In the genomic region with DNA sequence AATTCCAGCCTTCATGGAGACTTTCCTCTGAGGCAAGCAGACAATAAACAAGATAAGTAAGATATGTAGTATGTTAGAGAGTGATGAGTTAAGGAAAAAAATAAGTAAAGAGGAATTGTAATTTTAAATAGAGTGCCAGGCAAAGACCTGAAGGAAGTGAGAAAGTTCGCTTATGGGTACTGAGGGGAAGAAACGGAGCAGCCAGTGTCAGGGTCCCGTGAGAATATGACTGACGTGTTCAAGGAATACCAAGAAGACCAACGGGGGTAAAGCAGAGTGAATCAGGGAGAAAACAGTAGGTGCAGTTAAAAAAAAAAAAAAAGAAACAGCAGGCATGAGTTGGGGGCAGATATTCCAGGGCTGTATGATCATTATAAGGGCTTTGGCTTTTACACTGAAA, we compare ENCODE assay signal across 1 cellular context.
TF ChIP-seq lines count a peak whose summit lies in the region.

No MANE protein-coding gene starts in this region.

TF ChIP-seq in SK-N-SH, 30 proteins besides CTCF, POLR2A, EP300 and RAD21 (continued from another document):
- TF ChIP-seq, protein P1, sequence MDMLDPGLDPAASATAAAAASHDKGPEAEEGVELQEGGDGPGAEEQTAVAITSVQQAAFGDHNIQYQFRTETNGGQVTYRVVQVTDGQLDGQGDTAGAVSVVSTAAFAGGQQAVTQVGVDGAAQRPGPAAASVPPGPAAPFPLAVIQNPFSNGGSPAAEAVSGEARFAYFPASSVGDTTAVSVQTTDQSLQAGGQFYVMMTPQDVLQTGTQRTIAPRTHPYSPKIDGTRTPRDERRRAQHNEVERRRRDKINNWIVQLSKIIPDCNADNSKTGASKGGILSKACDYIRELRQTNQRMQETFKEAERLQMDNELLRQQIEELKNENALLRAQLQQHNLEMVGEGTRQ (IDR thresholded peaks at IDR 0.05; ENCODE audit: borderline replicate concordance, low read depth, low read length): no peak
- TF ChIP-seq SIN3A (IDR thresholded peaks at IDR 0.05; ENCODE audit: borderline replicate concordance, low read depth, low read length): no peak
- TF ChIP-seq, protein P2, sequence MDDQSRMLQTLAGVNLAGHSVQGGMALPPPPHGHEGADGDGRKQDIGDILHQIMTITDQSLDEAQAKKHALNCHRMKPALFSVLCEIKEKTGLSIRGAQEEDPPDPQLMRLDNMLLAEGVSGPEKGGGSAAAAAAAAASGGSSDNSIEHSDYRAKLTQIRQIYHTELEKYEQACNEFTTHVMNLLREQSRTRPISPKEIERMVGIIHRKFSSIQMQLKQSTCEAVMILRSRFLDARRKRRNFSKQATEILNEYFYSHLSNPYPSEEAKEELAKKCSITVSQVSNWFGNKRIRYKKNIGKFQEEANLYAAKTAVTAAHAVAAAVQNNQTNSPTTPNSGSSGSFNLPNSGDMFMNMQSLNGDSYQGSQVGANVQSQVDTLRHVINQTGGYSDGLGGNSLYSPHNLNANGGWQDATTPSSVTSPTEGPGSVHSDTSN (IDR thresholded peaks at IDR 0.05): no peak
- TF ChIP-seq, protein P3, sequence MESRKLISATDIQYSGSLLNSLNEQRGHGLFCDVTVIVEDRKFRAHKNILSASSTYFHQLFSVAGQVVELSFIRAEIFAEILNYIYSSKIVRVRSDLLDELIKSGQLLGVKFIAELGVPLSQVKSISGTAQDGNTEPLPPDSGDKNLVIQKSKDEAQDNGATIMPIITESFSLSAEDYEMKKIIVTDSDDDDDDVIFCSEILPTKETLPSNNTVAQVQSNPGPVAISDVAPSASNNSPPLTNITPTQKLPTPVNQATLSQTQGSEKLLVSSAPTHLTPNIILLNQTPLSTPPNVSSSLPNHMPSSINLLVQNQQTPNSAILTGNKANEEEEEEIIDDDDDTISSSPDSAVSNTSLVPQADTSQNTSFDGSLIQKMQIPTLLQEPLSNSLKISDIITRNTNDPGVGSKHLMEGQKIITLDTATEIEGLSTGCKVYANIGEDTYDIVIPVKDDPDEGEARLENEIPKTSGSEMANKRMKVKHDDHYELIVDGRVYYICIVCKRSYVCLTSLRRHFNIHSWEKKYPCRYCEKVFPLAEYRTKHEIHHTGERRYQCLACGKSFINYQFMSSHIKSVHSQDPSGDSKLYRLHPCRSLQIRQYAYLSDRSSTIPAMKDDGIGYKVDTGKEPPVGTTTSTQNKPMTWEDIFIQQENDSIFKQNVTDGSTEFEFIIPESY (IDR thresholded peaks at IDR 0.05; ENCODE audit: borderline replicate concordance, low read depth): no peak
- TF ChIP-seq EZH2phosphoT487 (IDR thresholded peaks at IDR 0.05; ENCODE audit: borderline replicate concordance, low read depth): no peak
- TF ChIP-seq MEF2A (IDR thresholded peaks at IDR 0.05; ENCODE audit: borderline replicate concordance, low read depth): no peak
- TF ChIP-seq MXI1 (IDR thresholded peaks at IDR 0.05; ENCODE audit: low read depth, low read length): no peak
- TF ChIP-seq, protein P4, sequence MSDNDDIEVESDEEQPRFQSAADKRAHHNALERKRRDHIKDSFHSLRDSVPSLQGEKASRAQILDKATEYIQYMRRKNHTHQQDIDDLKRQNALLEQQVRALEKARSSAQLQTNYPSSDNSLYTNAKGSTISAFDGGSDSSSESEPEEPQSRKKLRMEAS (IDR thresholded peaks at IDR 0.05; ENCODE audit: low read depth): no peak
- no peak for TF ChIP-seq FOSL2 (IDR thresholded peaks at IDR 0.05; ENCODE audit: borderline replicate concordance, low read depth)
